In the genomic region with DNA sequence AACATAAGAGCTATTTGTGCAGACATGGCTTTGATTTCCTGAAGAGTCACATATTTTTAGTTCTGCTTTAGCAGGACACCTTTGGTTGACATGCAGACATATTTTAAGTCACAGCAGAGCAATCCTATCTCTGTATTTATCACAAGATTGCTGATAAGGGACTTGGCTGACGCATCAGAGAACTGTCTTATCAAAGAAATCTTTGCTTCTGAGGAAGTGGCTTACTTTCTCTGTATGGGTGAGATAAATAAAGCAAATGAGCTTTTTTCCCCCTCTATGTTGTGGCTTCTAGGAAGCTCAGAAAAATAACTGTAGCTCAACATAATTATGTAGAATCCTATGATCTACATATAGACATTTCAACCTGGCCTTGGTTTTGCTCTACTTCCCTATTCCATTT, we compare ENCODE assay signal across 15 cellular contexts. TPM values are rescaled to one million over a fixed set of nuclear protein-coding genes. Genes with fewer than 3 reads are reported as not detected.
"Had no signal": no experiment of that assay in that cellular context is flagged by ENCODE, and none has a peak within 500 bp of the region (broad histone marks: within the 10 kb centered on the region; RNA-seq: fewer than 3 reads in every experiment).

No MANE protein-coding gene starts in this region.

RNA-seq across cellular contexts. Expression of gene SPACA5, which starts 13.1 kb away (rescaled TPM):
- total RNA-seq: activated CD4-positive, alpha-beta memory T cell treated with anti-CD3 and anti-CD28 coated beads, Interleukin-2, amount 10 ng/mL, durations not matched to agents 7 days and 5 days; activated T-helper 1 cell treated with anti-CD3 and anti-CD28 coated beads, Interleukin-12 subunit alpha, Interleukin-12 subunit beta, Interleukin-2, Interleukin-4 antibody, amounts not matched to agents 30 ng/mL and 10 ng/mL and 1 ng/mL, durations not matched to agents 14 hours and 24 hours and 36 hours; esophagus mucosa; kidney; left colon; liver; mammary epithelial cell; mucosa of gallbladder; neural crest cell; psoas muscle; sigmoid colon; smooth muscle cell; T-helper 1 cell treated with Interleukin-12 subunit alpha and Interleukin-12 subunit beta and Interleukin-4 antibody, amounts not matched to agents 30 ng/mL and 1 ng/mL, for 36 hours; tibial nerve; ureter had no signal
- polyA plus RNA-seq: liver, mammary epithelial cell, sigmoid colon, smooth muscle cell had no signal
